Comparison of ENCODE assay signal across 11 cellular contexts in the genomic region with DNA sequence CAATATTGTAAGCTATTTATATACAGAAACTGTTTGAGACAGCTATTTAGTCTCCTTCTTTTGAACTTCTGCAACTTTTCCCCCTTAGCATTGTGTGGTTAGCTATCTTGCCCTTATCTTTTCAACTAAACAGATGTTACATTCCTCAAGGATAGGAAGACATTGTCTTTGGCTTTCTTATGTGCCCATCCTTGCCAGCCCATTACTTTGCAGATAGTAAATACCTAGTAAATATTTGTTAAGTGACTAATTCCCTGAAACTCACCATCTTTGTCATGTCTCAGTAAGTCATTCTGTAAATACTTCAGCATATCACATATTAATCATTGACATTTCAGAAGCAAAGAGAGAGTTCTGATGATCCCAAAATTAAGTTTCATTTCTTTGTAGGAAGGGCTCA.
DNase-seq lines count a peak whose midpoint lies in the region; ATAC-seq and TF ChIP-seq lines count a peak whose summit lies in the region.
"Had no signal": no experiment of that assay in that cellular context is flagged by ENCODE, and none has a peak within 500 bp of the region (broad histone marks: within the 10 kb centered on the region; RNA-seq: fewer than 3 reads in every experiment).

No MANE protein-coding gene starts in this region.

- DNase-seq in COLO829 (ENCODE audit: low spot score), result peak; percentile 40
- peak; percentile 15 for DNase-seq in HFF-Myc (ENCODE audit: extremely low read depth, low read depth)
- DNase-seq in M059J (ENCODE audit: low read depth), result peak; percentile 12
- peak; percentile 45 for DNase-seq in fibroblast of pulmonary artery (ENCODE audit: low read depth)
- DNase-seq in heart right ventricle, result no peak
- no peak for DNase-seq in activated CD8-positive, alpha-beta memory T cell treated with anti-CD3 and anti-CD28 coated beads, Interleukin-2, amount 10 ng/mL, durations not matched to agents 7 days and 5 days
- no peak for DNase-seq in erythroblast (lab: John Stamatoyannopoulos, UW)
- DNase-seq in body of pancreas, result no peak
- DNase-seq: C1 segment of cervical spinal cord, NCI-H2029 had no signal

- H3K27me3 Mint-ChIP-seq in activated CD8-positive, alpha-beta memory T cell treated with anti-CD3 and anti-CD28 coated beads, Interleukin-2, amount 10 ng/mL, durations not matched to agents 7 days and 5 days, result no peaks in the 10 kb centered on the region

- H3K27ac ChIP-seq in heart right ventricle, result no peak overlapping the region
- H3K27ac ChIP-seq in body of pancreas, result no peak overlapping the region
- H3K27ac ChIP-seq: parathyroid adenoma had no signal

- H3K4me1 ChIP-seq in heart right ventricle, result no peaks in the 10 kb centered on the region
- H3K4me1 ChIP-seq in body of pancreas, result peaks cover 4% of the 10 kb centered on the region
- H3K4me1 ChIP-seq: parathyroid adenoma had no signal

- no peaks in the 10 kb centered on the region for H3K36me3 ChIP-seq in heart right ventricle
- no peaks in the 10 kb centered on the region for H3K36me3 ChIP-seq in body of pancreas (replicated peaks in 1 of 2; ENCODE audit: insufficient read depth in 1 of 2, low read depth in 2 of 2)

- H3K9me3 ChIP-seq in heart right ventricle (no peaks in the 10 kb centered on the region), body of pancreas (no peaks in the 10 kb centered on the region)

- intact Hi-C loops in heart right ventricle (cut with DNase I) (no loop called here), body of pancreas (cut with DNase I) (no loop called here)

- CTCF ChIA-PET in activated CD8-positive, alpha-beta memory T cell treated with anti-CD3 and anti-CD28 coated beads, Interleukin-2, amount 10 ng/mL, durations not matched to agents 7 days and 5 days (lab: Charles Lee), result no interaction called here

- H3K4me3 ChIP-seq in HFF-Myc (replicated peaks; ENCODE audit: low read depth, low read length) (no peak overlapping the region), fibroblast of pulmonary artery (replicated peaks; ENCODE audit: low read depth, low read length) (no peak overlapping the region), heart right ventricle (no peak overlapping the region), body of pancreas (no peak overlapping the region)

- ATAC-seq in heart right ventricle (no peak), body of pancreas (no peak)
- ATAC-seq in activated CD8-positive, alpha-beta memory T cell treated with anti-CD3 and anti-CD28 coated beads, Interleukin-2, amount 10 ng/mL, durations not matched to agents 7 days and 5 days, result no peak

- TF ChIP-seq CTCF in HFF-Myc (IDR thresholded peaks at IDR 0.05; ENCODE audit: low read depth, low read length, missing control alignments), result no peak
- no peak for TF ChIP-seq CTCF in fibroblast of pulmonary artery (IDR thresholded peaks at IDR 0.05; ENCODE audit: low read length, missing control alignments)
- no peak for TF ChIP-seq CTCF in heart right ventricle (IDR thresholded peaks at IDR 0.05)
- TF ChIP-seq CTCF in body of pancreas (IDR thresholded peaks at IDR 0.05), result no peak

- H3K9me3 Mint-ChIP-seq in activated CD8-positive, alpha-beta memory T cell treated with anti-CD3 and anti-CD28 coated beads, Interleukin-2, amount 10 ng/mL, durations not matched to agents 7 days and 5 days (ENCODE audit: low read depth), result peaks cover 9% of the 10 kb centered on the region

- no peaks in the 10 kb centered on the region for H3K36me3 Mint-ChIP-seq in activated CD8-positive, alpha-beta memory T cell treated with anti-CD3 and anti-CD28 coated beads, Interleukin-2, amount 10 ng/mL, durations not matched to agents 7 days and 5 days

- TF ChIP-seq POLR2A in erythroblast (IDR thresholded peaks at IDR 0.05; ENCODE audit: low read length) (no peak), body of pancreas (IDR thresholded peaks at IDR 0.05) (no peak)

- H3K27me3 ChIP-seq in heart right ventricle, result no peaks in the 10 kb centered on the region
- no peaks in the 10 kb centered on the region for H3K27me3 ChIP-seq in body of pancreas

- H3K27ac Mint-ChIP-seq in activated CD8-positive, alpha-beta memory T cell treated with anti-CD3 and anti-CD28 coated beads, Interleukin-2, amount 10 ng/mL, durations not matched to agents 7 days and 5 days, result no peak overlapping the region

- no peaks in the 10 kb centered on the region for H3K4me1 Mint-ChIP-seq in activated CD8-positive, alpha-beta memory T cell treated with anti-CD3 and anti-CD28 coated beads, Interleukin-2, amount 10 ng/mL, durations not matched to agents 7 days and 5 days

- H3K4me3 Mint-ChIP-seq in activated CD8-positive, alpha-beta memory T cell treated with anti-CD3 and anti-CD28 coated beads, Interleukin-2, amount 10 ng/mL, durations not matched to agents 7 days and 5 days, result no peak overlapping the region

Comparison
In these comparisons a context has a peak if more than half of its experiments do, and no peak if none do; other contexts are left out.
1. DNase-seq: peak in COLO829 (single experiment), HFF-Myc (single experiment), M059J (single experiment) and fibroblast of pulmonary artery (single experiment); none in heart right ventricle (0 of 2), activated CD8-positive, alpha-beta memory T cell treated with anti-CD3 and anti-CD28 coated beads, Interleukin-2, amount 10 ng/mL, durations not matched to agents 7 days and 5 days (single experiment), erythroblast (0 of 2) and body of pancreas (0 of 4).